Comparison of ENCODE assay signal across 18 cellular contexts in genomic region chr5:150575745-150576448, GRCh38.
DNase-seq lines count a peak whose midpoint lies in the region; ATAC-seq and TF ChIP-seq lines count a peak whose summit lies in the region.
"Had no signal": no experiment of that assay in that cellular context is flagged by ENCODE, and none has a peak within 500 bp of the region (broad histone marks: within the 10 kb centered on the region; RNA-seq: fewer than 3 reads in every experiment).

No MANE protein-coding gene starts in this region.

- no peak overlapping the region for H3K4me3 Mint-ChIP-seq in HFFc6
- H3K4me3 Mint-ChIP-seq: CD8-positive, alpha-beta memory T cell had no signal

- H3K36me3 ChIP-seq in HEK293 (ENCODE audit: control insufficient read depth in 2 of 2, insufficient read depth in 1 of 2, low read length in 2 of 2) (no peaks in the 10 kb centered on the region), trophoblast cell (ENCODE audit: control insufficient read depth in 1 of 2, insufficient read depth in 2 of 2, low read length in 2 of 2) (no peaks in the 10 kb centered on the region)

- H3K27ac ChIP-seq in HEK293 (ENCODE audit: extremely low read depth, low read depth, low read length) = no peak overlapping the region
- no peak overlapping the region for H3K27ac ChIP-seq in trophoblast cell (ENCODE audit: low read depth, low read length)

- no peaks in the 10 kb centered on the region for H3K36me3 Mint-ChIP-seq in HFFc6 (ENCODE audit: low read depth)
- H3K36me3 Mint-ChIP-seq: CD8-positive, alpha-beta memory T cell had no signal

- no peak overlapping the region for H4K8ac ChIP-seq in trophoblast cell (ENCODE audit: low read depth, low read length)

- H3K18ac ChIP-seq in trophoblast cell (ENCODE audit: low read length) = peak overlapping the region; percentile 73

- peak overlapping the region; percentile 78 for H2BK120ac ChIP-seq in trophoblast cell (ENCODE audit: insufficient read depth, low read length, poor library complexity)

- H2AFZ ChIP-seq in trophoblast cell (ENCODE audit: insufficient read depth, low read length, poor library complexity) = no peak overlapping the region

- H2BK12ac ChIP-seq in trophoblast cell (ENCODE audit: low read length) = peak overlapping the region; percentile 74

- H3K9ac ChIP-seq in trophoblast cell (ENCODE audit: low read length) = no peak overlapping the region

- peak overlapping the region; percentile 57 for H2BK5ac ChIP-seq in trophoblast cell (ENCODE audit: low read depth, low read length, poor library complexity)

- H4K91ac ChIP-seq in trophoblast cell (ENCODE audit: low read depth, low read length) = peak overlapping the region; percentile 59

- peak; percentile 28 for DNase-seq in activated effector memory CD4-positive, alpha-beta T cell treated with anti-CD3 and anti-CD28 coated beads, Interleukin-2, amount 50 U/mL, for 16 hours
- DNase-seq in activated effector memory CD4-positive, alpha-beta T cell treated with Interleukin-2 at 50 U/mL for 16 hours = no peak
- DNase-seq in islet precursor cell = peak; percentile 42
- DNase-seq in trophoblast cell = no peak
- no peak for DNase-seq in HT-29 (ENCODE audit: low spot score)
- DNase-seq in HFFc6 = no peak
- DNase-seq: CD8-positive, alpha-beta memory T cell; DMS79 treated with DMSO at 0.1 percent for 48 hours; KG1; NCI-H1092; NCI-H1694; NCI-H2107; NCI-H2227 treated with DMSO at 0.1 percent for 48 hours; NCI-H524; SHP77 had no signal

- H3K4ac ChIP-seq in trophoblast cell (ENCODE audit: low read depth, low read length) = no peak overlapping the region

- no peak overlapping the region for H3K4me2 ChIP-seq in trophoblast cell (ENCODE audit: low read length)

- POLR2A ChIA-PET in HEK293 (lab: Yijun Ruan, JAX) = interaction anchor here (0.5 to 0.6 kb wide), 2 partner anchors 43 to 67 kb away, joined by 4 read pairs; no protein-coding TSS in a partner anchor

- no peaks in the 10 kb centered on the region for H3K27me3 ChIP-seq in trophoblast cell (ENCODE audit: insufficient read depth, low read length)

- H3K27ac Mint-ChIP-seq in HFFc6 = no peak overlapping the region
- H3K27ac Mint-ChIP-seq: CD8-positive, alpha-beta memory T cell had no signal

- no peak for ATAC-seq in GM18498 (IDR thresholded peaks at IDR 0.05; ENCODE audit: unreplicated experiment)
- ATAC-seq: HCT116 had no signal

- H3K4me1 Mint-ChIP-seq in HFFc6 (ENCODE audit: low read depth) = 0 out of 2 replicates have a peak, but pooled peaks cover 5% of the 10 kb centered on the region
- H3K4me1 Mint-ChIP-seq: CD8-positive, alpha-beta memory T cell had no signal

- no peak overlapping the region for H3K4me3 ChIP-seq in HEK293 (ENCODE audit: low read depth, low read length)
- H3K4me3 ChIP-seq in trophoblast cell (ENCODE audit: low read depth, low read length) = no peak overlapping the region

- peak overlapping the region; percentile 49 for H3K14ac ChIP-seq in trophoblast cell (ENCODE audit: low read length)

- peaks cover 25% of the 10 kb centered on the region for H3K79me1 ChIP-seq in trophoblast cell (ENCODE audit: low read length)

- no CpG with 5 or more reads among the region's 11 CpGs for WGBS in trophoblast cell (ENCODE audit: extremely low coverage, insufficient coverage, insufficient read length)

- peaks cover 2% of the 10 kb centered on the region for H3K79me2 ChIP-seq in trophoblast cell (ENCODE audit: control insufficient read depth, insufficient read depth, low read length, poor library complexity)

- H3K27me3 Mint-ChIP-seq in HFFc6 (ENCODE audit: insufficient read depth) = peaks cover 7% of the 10 kb centered on the region

- TF ChIP-seq CTCF in HEK293 (tag by site-specific recombination; IDR thresholded peaks at IDR 0.05) (no peak), HFFc6 (IDR thresholded peaks at IDR 0.05) (no peak)

- no peak overlapping the region for H4K12ac ChIP-seq in trophoblast cell (ENCODE audit: low read depth, low read length)

- no peaks in the 10 kb centered on the region for H3K4me1 ChIP-seq in HEK293 (ENCODE audit: control insufficient read depth, insufficient read depth, low read length)
- peaks cover 3 to 4% of the 10 kb centered on the region in 2 experiments for H3K4me1 ChIP-seq in trophoblast cell (ENCODE audit: control insufficient read depth in 1 of 2, insufficient read depth in 2 of 2, low read length in 2 of 2)

- H3K23ac ChIP-seq in trophoblast cell (ENCODE audit: low read length) = no peak overlapping the region

- CTCF ChIA-PET in HEK293 (lab: Yijun Ruan, JAX) = interaction anchor here (2.1 kb wide), 1 partner anchor 78 kb away, joined by 5 read pairs; no protein-coding TSS in a partner anchor

- H3K9me3 Mint-ChIP-seq in HFFc6 = no peaks in the 10 kb centered on the region
- H3K9me3 Mint-ChIP-seq: CD8-positive, alpha-beta memory T cell had no signal

- H3K9me3 ChIP-seq in HEK293 (ENCODE audit: control insufficient read depth, insufficient read depth, low read depth, low read length) (no peaks in the 10 kb centered on the region), trophoblast cell (ENCODE audit: insufficient read depth, low read depth, low read length) (peaks cover 6% of the 10 kb centered on the region)

- H2AK5ac ChIP-seq in trophoblast cell (ENCODE audit: low read length) = peak overlapping the region; percentile 88

TF ChIP-seq in HEK293, 187 proteins besides CTCF, POLR2A, EP300 and RAD21:
- TF ChIP-seq ZNF747 (tag by site-specific recombination; IDR thresholded peaks at IDR 0.05) = no peak
- TF ChIP-seq ZNF768 (tag by site-specific recombination; IDR thresholded peaks at IDR 0.05) = 0 out of 2 replicates have a peak, but pooled peaks have one; percentile 22

Comparison
In these comparisons a context has a peak if more than half of its experiments do, and no peak if none do; other contexts are left out.
1. DNase-seq: peak in activated effector memory CD4-positive, alpha-beta T cell treated with anti-CD3 and anti-CD28 coated beads, Interleukin-2, amount 50 U/mL, for 16 hours (single experiment) and islet precursor cell (single experiment); none in activated effector memory CD4-positive, alpha-beta T cell treated with Interleukin-2 at 50 U/mL for 16 hours (single experiment), trophoblast cell (0 of 2), HT-29 (single experiment) and HFFc6 (single experiment).